28 cellular contexts compared by ENCODE assay signal in genomic region chr5:8270246-8270645, GRCh38.
"Had no signal": no experiment of that assay in that cellular context is flagged by ENCODE, and none has a peak within 500 bp of the region (broad histone marks: within the 10 kb centered on the region; RNA-seq: fewer than 3 reads in every experiment).

No MANE protein-coding gene starts in this region.

- H3K4me3 Mint-ChIP-seq: activated B cell treated with CpG ODN at 0.5 μM for 24 hours; activated CD4-positive, alpha-beta T cell treated with anti-CD3 and anti-CD28 coated beads, Interleukin-2, amount 10 ng/mL, durations not matched to agents 24 days and 14 days; activated CD8-positive, alpha-beta T cell treated with anti-CD3 and anti-CD28 coated beads for 36 hours; activated naive CD8-positive, alpha-beta T cell treated with anti-CD3 and anti-CD28 coated beads for 36 hours; activated T-cell treated with anti-CD3 and anti-CD28 coated beads, Interleukin-2, amount 50 U/mL, for 72 hours; activated T-helper 17 cell treated with anti-CD3 and anti-CD28 coated beads, Interleukin-2, amount 50 U/mL, for 72 hours; central memory CD8-positive, alpha-beta T cell had no signal

- ATAC-seq: activated CD8-positive, alpha-beta T cell treated with anti-CD3 and anti-CD28 coated beads for 36 hours; activated T-cell treated with anti-CD3 and anti-CD28 coated beads, Interleukin-2, amount 50 U/mL, for 72 hours; activated T-helper 17 cell treated with anti-CD3 and anti-CD28 coated beads, Interleukin-2, amount 50 U/mL, for 72 hours had no signal

- H3K36me3 Mint-ChIP-seq: activated naive CD8-positive, alpha-beta T cell treated with anti-CD3 and anti-CD28 coated beads for 36 hours had no signal

- H3K27me3 Mint-ChIP-seq: activated B cell treated with CpG ODN at 0.5 μM for 24 hours; activated CD4-positive, alpha-beta T cell treated with anti-CD3 and anti-CD28 coated beads, Interleukin-2, amount 10 ng/mL, durations not matched to agents 24 days and 14 days; activated CD8-positive, alpha-beta T cell treated with anti-CD3 and anti-CD28 coated beads for 36 hours; activated naive CD8-positive, alpha-beta T cell treated with anti-CD3 and anti-CD28 coated beads for 36 hours; activated T-helper 17 cell treated with anti-CD3 and anti-CD28 coated beads, Interleukin-2, amount 50 U/mL, for 72 hours; central memory CD8-positive, alpha-beta T cell had no signal

- H3K4me1 Mint-ChIP-seq: activated B cell treated with CpG ODN at 0.5 μM for 24 hours; activated CD4-positive, alpha-beta T cell treated with anti-CD3 and anti-CD28 coated beads, Interleukin-2, amount 10 ng/mL, durations not matched to agents 24 days and 14 days; activated naive CD8-positive, alpha-beta T cell treated with anti-CD3 and anti-CD28 coated beads for 36 hours; activated T-helper 17 cell treated with anti-CD3 and anti-CD28 coated beads, Interleukin-2, amount 50 U/mL, for 72 hours; central memory CD8-positive, alpha-beta T cell had no signal

- H3K27ac Mint-ChIP-seq: activated B cell treated with CpG ODN at 0.5 μM for 24 hours; activated CD4-positive, alpha-beta T cell treated with anti-CD3 and anti-CD28 coated beads, Interleukin-2, amount 10 ng/mL, durations not matched to agents 24 days and 14 days; activated CD8-positive, alpha-beta T cell treated with anti-CD3 and anti-CD28 coated beads for 36 hours; activated naive CD8-positive, alpha-beta T cell treated with anti-CD3 and anti-CD28 coated beads for 36 hours; activated T-cell treated with anti-CD3 and anti-CD28 coated beads, Interleukin-2, amount 50 U/mL, for 72 hours; activated T-helper 17 cell treated with anti-CD3 and anti-CD28 coated beads, Interleukin-2, amount 50 U/mL, for 72 hours had no signal

- DNase-seq: activated B cell treated with CpG ODN at 0.5 μM for 24 hours; activated CD4-positive, alpha-beta T cell treated with anti-CD3 and anti-CD28 coated beads, Interleukin-2, amount 10 ng/mL, durations not matched to agents 24 days and 14 days; activated CD4-positive, alpha-beta T cell treated with anti-CD3 and anti-CD28 coated beads, Interleukin-2, amount 50 U/mL, for 4 hours; activated CD4-positive, CD25-positive, alpha-beta regulatory T cell treated with anti-CD3 and anti-CD28 coated beads, Interleukin-2, amount 50 U/mL, for 72 hours; activated CD8-positive, alpha-beta T cell treated with anti-CD3 and anti-CD28 coated beads for 36 hours; activated effector memory CD4-positive, alpha-beta T cell treated with anti-CD3 and anti-CD28 coated beads, Interleukin-2, amount 50 U/mL, for 16 hours; activated naive CD4-positive, alpha-beta T cell; activated naive CD4-positive, alpha-beta T cell treated with anti-CD3 and anti-CD28 coated beads, Interleukin-2, amount 50 U/mL, for 16 hours; activated naive CD8-positive, alpha-beta T cell treated with anti-CD3 and anti-CD28 coated beads for 36 hours; activated T-cell treated with anti-CD3 and anti-CD28 coated beads, Interleukin-2, amount 50 U/mL, for 1 hour; activated T-cell treated with anti-CD3 and anti-CD28 coated beads, Interleukin-2, amount 50 U/mL, for 72 hours; amniotic stem cell; aorta; brain microvascular endothelial cell; MG63; NCI-H1048; NCI-H1105 treated with DMSO at 0.1 percent for 48 hours; NCI-H1436; NCI-H1694; NCI-H1930; NCI-H2081 treated with DMSO at 0.1 percent for 48 hours; NCI-H226; NCI-H446 treated with DMSO at 0.1 percent for 48 hours; NCI-H524; SHP77; SJCRH30 had no signal
